ENCODE assay signal across 8 cellular contexts in genomic region chr1:203625623-203626189, GRCh38. TPM values are rescaled to one million over a fixed set of nuclear protein-coding genes. Genes with fewer than 3 reads are reported as not detected.
A peak's percentile ranks its signal among the peaks of the same experiment; 100 is the strongest.
DNase-seq lines count a peak whose midpoint lies in the region; ATAC-seq and TF ChIP-seq lines count a peak whose summit lies in the region.

No MANE protein-coding gene starts in this region.

- H3K27me3 ChIP-seq in OCI-LY1 (ENCODE audit: insufficient read depth, low read length) (no peaks in the 10 kb centered on the region; the same call in 1 of the 2 replicates), trophoblast cell (ENCODE audit: insufficient read depth, low read length) (no peaks in the 10 kb centered on the region)

- intact Hi-C loops in CD14-positive monocyte (cut with micrococcal nuclease), result loop anchor here in 1 of 2 donors (5.0 kb wide), 1 partner anchor 113 kb away; no protein-coding TSS in a partner anchor

- no peak overlapping the region for H3K4ac ChIP-seq in trophoblast cell (ENCODE audit: low read depth, low read length)

- ATAC-seq in GM21390 (IDR thresholded peaks at IDR 0.05; ENCODE audit: unreplicated experiment) (no peak), HG02588 (IDR thresholded peaks at IDR 0.05; ENCODE audit: unreplicated experiment) (no peak)

- H2BK5ac ChIP-seq in trophoblast cell (ENCODE audit: low read depth, low read length, poor library complexity), result peak overlapping the region; percentile 45

- peak overlapping the region; percentile 85 for H2BK120ac ChIP-seq in trophoblast cell (ENCODE audit: insufficient read depth, low read length, poor library complexity)

- H3K4me2 ChIP-seq in OCI-LY1 (ENCODE audit: low read length) (peak overlapping the region; percentile 64), trophoblast cell (ENCODE audit: low read length) (peak overlapping the region; percentile 62)

- peaks cover 38% of the 10 kb centered on the region for H3K79me1 ChIP-seq in trophoblast cell (ENCODE audit: low read length)

- H3F3A ChIP-seq in OCI-LY1 (ENCODE audit: insufficient read depth, low read length), result no peaks in the 10 kb centered on the region

- no peak overlapping the region for H2AFZ ChIP-seq in OCI-LY1 (ENCODE audit: low read length)
- no peak overlapping the region for H2AFZ ChIP-seq in trophoblast cell (ENCODE audit: insufficient read depth, low read length, poor library complexity)

- CTCF ChIA-PET in activated naive CD4-positive, alpha-beta T cell treated with anti-CD3 and anti-CD28 coated beads, Interleukin-2, amount 10 ng/mL, durations not matched to agents 7 days and 5 days (lab: Charles Lee), result interaction anchor here (0.5 to 4.8 kb wide), 26 partner anchors 9 to 122 kb away, joined by 3 to 80 read pairs (median 4); no protein-coding TSS in a partner anchor

- H3K27ac Mint-ChIP-seq in CD14-positive monocyte, result peak overlapping the region; percentile 87 to 97 (median 96)
- peak overlapping the region; percentile 95 for H3K27ac Mint-ChIP-seq in activated naive CD4-positive, alpha-beta T cell treated with anti-CD3 and anti-CD28 coated beads, Interleukin-2, amount 10 ng/mL, durations not matched to agents 7 days and 5 days

- H3K9ac ChIP-seq in OCI-LY1 (ENCODE audit: low read length) (no peak overlapping the region; the same call in 1 of the 2 replicates), trophoblast cell (ENCODE audit: low read length) (no peak overlapping the region)

- peaks cover 0 to 2% of the 10 kb centered on the region in 2 donors for H3K36me3 Mint-ChIP-seq in CD14-positive monocyte
- H3K36me3 Mint-ChIP-seq in activated naive CD4-positive, alpha-beta T cell treated with anti-CD3 and anti-CD28 coated beads, Interleukin-2, amount 10 ng/mL, durations not matched to agents 7 days and 5 days, result peaks cover 19% of the 10 kb centered on the region

- H3K4me3 ChIP-seq in HFF-Myc (replicated peaks; ENCODE audit: low read depth, low read length) (no peak overlapping the region; the same call in 1 of the 2 replicates), OCI-LY1 (ENCODE audit: low read depth, low read length, poor library complexity, severe bottlenecking) (peak overlapping the region; percentile 48), trophoblast cell (ENCODE audit: low read depth, low read length) (no peak overlapping the region)

- H4K20me1 ChIP-seq in OCI-LY1 (ENCODE audit: insufficient read depth, low read length), result no peaks in the 10 kb centered on the region

- H3K36me3 ChIP-seq in OCI-LY1 (ENCODE audit: insufficient read depth, low read length), result no peaks in the 10 kb centered on the region
- peaks cover 2 to 15% of the 10 kb centered on the region in 2 experiments for H3K36me3 ChIP-seq in trophoblast cell (ENCODE audit: control insufficient read depth in 1 of 2, insufficient read depth in 2 of 2, low read length in 2 of 2)

- no peak overlapping the region for H3K23ac ChIP-seq in trophoblast cell (ENCODE audit: low read length)

- peak overlapping the region; percentile 59 for H4K8ac ChIP-seq in trophoblast cell (ENCODE audit: low read depth, low read length)

- no peak overlapping the region for H3K18ac ChIP-seq in trophoblast cell (ENCODE audit: low read length)

- H2AK5ac ChIP-seq in trophoblast cell (ENCODE audit: low read length), result no peak overlapping the region

- TF ChIP-seq CTCF in CD14-positive monocyte (IDR thresholded peaks at IDR 0.05) (no peak), HFF-Myc (IDR thresholded peaks at IDR 0.05; ENCODE audit: low read depth, low read length, missing control alignments) (peak; percentile 19), OCI-LY1 (IDR thresholded peaks at IDR 0.05; ENCODE audit: low read length) (peak; percentile 61)

- peaks cover 72% of the 10 kb centered on the region for H3K4me1 Mint-ChIP-seq in CD14-positive monocyte
- H3K4me1 Mint-ChIP-seq in activated naive CD4-positive, alpha-beta T cell treated with anti-CD3 and anti-CD28 coated beads, Interleukin-2, amount 10 ng/mL, durations not matched to agents 7 days and 5 days, result peaks cover 64% of the 10 kb centered on the region

- no peaks in the 10 kb centered on the region for H3K27me3 Mint-ChIP-seq in CD14-positive monocyte (ENCODE audit: low read depth in 3 of 3)
- no peaks in the 10 kb centered on the region for H3K27me3 Mint-ChIP-seq in activated naive CD4-positive, alpha-beta T cell treated with anti-CD3 and anti-CD28 coated beads, Interleukin-2, amount 10 ng/mL, durations not matched to agents 7 days and 5 days

- H3K79me2 ChIP-seq in OCI-LY1 (ENCODE audit: insufficient read depth, low read length), result no peaks in the 10 kb centered on the region
- H3K79me2 ChIP-seq in trophoblast cell (ENCODE audit: control insufficient read depth, insufficient read depth, low read length, poor library complexity), result peaks cover 35% of the 10 kb centered on the region

- no peak overlapping the region for H4K12ac ChIP-seq in trophoblast cell (ENCODE audit: low read depth, low read length)

- H3K27ac ChIP-seq in OCI-LY1 (ENCODE audit: low read depth, low read length, poor library complexity, severe bottlenecking), result peak overlapping the region; percentile 11
- H3K27ac ChIP-seq in trophoblast cell (ENCODE audit: low read depth, low read length), result peak overlapping the region; percentile 95

- peaks cover 0 to 3% (median 0%) of the 10 kb centered on the region in 7 donors for H3K9me3 Mint-ChIP-seq in CD14-positive monocyte
- no peaks in the 10 kb centered on the region for H3K9me3 Mint-ChIP-seq in activated naive CD4-positive, alpha-beta T cell treated with anti-CD3 and anti-CD28 coated beads, Interleukin-2, amount 10 ng/mL, durations not matched to agents 7 days and 5 days

- peak overlapping the region; percentile 85 for H4K91ac ChIP-seq in trophoblast cell (ENCODE audit: low read depth, low read length)

- H3K4me3 Mint-ChIP-seq in CD14-positive monocyte, result peak overlapping the region; percentile 98 to 99
- H3K4me3 Mint-ChIP-seq in activated naive CD4-positive, alpha-beta T cell treated with anti-CD3 and anti-CD28 coated beads, Interleukin-2, amount 10 ng/mL, durations not matched to agents 7 days and 5 days, result peak overlapping the region; percentile 96

- DNase-seq in CD14-positive monocyte (ENCODE audit: low spot score) (no peak), HFF-Myc (ENCODE audit: extremely low read depth, low read depth) (no peak), globus pallidus (ENCODE audit: low spot score) (peak; percentile 81), trophoblast cell (peak in 1 of 2 donors; percentile 31)
- DNase-seq in activated naive CD4-positive, alpha-beta T cell treated with anti-CD3 and anti-CD28 coated beads, Interleukin-2, amount 10 ng/mL, durations not matched to agents 7 days and 5 days, result peak; percentile 76

- H3K9me3 ChIP-seq in OCI-LY1 (ENCODE audit: low read length) (no peaks in the 10 kb centered on the region), trophoblast cell (ENCODE audit: insufficient read depth, low read depth, low read length) (no peaks in the 10 kb centered on the region)

- WGBS in trophoblast cell (ENCODE audit: extremely low coverage, insufficient coverage, insufficient read length), result no CpG with 5 or more reads among the region's 7 CpGs

- H3K9me2 ChIP-seq in OCI-LY1 (ENCODE audit: low read depth, low read length), result no peaks in the 10 kb centered on the region

- H3K4me1 ChIP-seq in OCI-LY1 (ENCODE audit: insufficient read depth, low read length, severe bottlenecking) (peaks cover 21% of the 10 kb centered on the region), trophoblast cell (ENCODE audit: control insufficient read depth in 1 of 2, insufficient read depth in 2 of 2, low read length in 2 of 2) (peaks cover 22 to 26% of the 10 kb centered on the region in 2 experiments)

- peak overlapping the region; percentile 55 for H2BK12ac ChIP-seq in trophoblast cell (ENCODE audit: low read length)

- H3K14ac ChIP-seq in trophoblast cell (ENCODE audit: low read length), result peak overlapping the region; percentile 69

RNA-seq across cellular contexts. Expression of gene ATP2B4, which starts 0.9 kb away (rescaled TPM):
- 10 to 100 TPM in 1 of 2 donors, 1 to 10 TPM in 1; 7.8 to 13.2 TPM for polyA plus RNA-seq in CD14-positive monocyte
- 278 and 279 TPM in 2 replicates for polyA plus RNA-seq in trophoblast cell (2013)

Comparison
In these comparisons a context has a peak if more than half of its experiments do, and no peak if none do; other contexts are left out.
1. DNase-seq: peak in activated naive CD4-positive, alpha-beta T cell treated with anti-CD3 and anti-CD28 coated beads, Interleukin-2, amount 10 ng/mL, durations not matched to agents 7 days and 5 days (single experiment) and globus pallidus (single experiment); none in CD14-positive monocyte (single experiment) and HFF-Myc (single experiment).